Comparison of ENCODE assay signal across 1 cellular context in the genomic region with DNA sequence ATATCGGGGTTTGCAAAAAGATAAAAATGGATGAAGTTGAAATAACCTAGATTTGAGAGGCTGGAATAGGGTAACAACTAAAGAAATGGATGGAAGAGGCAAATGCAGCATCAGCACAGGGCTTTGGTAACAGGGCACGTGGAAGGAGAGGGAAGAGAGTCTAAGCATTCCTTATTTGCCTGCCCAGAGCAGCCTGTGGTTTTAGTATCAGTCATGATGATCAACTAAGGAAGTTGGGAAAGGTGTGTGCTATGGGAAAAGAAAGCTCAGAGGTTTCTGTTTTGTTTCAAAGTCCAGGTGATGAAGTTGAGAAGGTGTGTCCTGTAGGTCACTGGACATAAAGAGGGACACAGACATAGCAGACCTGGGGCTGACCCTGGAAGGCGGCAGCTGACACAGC.
TF ChIP-seq lines count a peak whose summit lies in the region.

No MANE protein-coding gene starts in this region.

TF ChIP-seq in SK-N-SH treated with all-trans-retinoic acid at 6 μM for 48 hours, 23 proteins besides CTCF, POLR2A, EP300 and RAD21 (continued from another document):
- TF ChIP-seq, protein P1, sequence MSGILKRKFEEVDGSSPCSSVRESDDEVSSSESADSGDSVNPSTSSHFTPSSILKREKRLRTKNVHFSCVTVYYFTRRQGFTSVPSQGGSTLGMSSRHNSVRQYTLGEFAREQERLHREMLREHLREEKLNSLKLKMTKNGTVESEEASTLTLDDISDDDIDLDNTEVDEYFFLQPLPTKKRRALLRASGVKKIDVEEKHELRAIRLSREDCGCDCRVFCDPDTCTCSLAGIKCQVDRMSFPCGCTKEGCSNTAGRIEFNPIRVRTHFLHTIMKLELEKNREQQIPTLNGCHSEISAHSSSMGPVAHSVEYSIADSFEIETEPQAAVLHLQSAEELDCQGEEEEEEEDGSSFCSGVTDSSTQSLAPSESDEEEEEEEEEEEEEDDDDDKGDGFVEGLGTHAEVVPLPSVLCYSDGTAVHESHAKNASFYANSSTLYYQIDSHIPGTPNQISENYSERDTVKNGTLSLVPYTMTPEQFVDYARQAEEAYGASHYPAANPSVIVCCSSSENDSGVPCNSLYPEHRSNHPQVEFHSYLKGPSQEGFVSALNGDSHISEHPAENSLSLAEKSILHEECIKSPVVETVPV (CRISPR knock-in tag; IDR thresholded peaks at IDR 0.05) = no peak
- TF ChIP-seq, protein P2, sequence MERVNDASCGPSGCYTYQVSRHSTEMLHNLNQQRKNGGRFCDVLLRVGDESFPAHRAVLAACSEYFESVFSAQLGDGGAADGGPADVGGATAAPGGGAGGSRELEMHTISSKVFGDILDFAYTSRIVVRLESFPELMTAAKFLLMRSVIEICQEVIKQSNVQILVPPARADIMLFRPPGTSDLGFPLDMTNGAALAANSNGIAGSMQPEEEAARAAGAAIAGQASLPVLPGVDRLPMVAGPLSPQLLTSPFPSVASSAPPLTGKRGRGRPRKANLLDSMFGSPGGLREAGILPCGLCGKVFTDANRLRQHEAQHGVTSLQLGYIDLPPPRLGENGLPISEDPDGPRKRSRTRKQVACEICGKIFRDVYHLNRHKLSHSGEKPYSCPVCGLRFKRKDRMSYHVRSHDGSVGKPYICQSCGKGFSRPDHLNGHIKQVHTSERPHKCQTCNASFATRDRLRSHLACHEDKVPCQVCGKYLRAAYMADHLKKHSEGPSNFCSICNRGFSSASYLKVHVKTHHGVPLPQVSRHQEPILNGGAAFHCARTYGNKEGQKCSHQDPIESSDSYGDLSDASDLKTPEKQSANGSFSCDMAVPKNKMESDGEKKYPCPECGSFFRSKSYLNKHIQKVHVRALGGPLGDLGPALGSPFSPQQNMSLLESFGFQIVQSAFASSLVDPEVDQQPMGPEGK (CRISPR knock-in tag; IDR thresholded peaks at IDR 0.05; ENCODE audit: borderline replicate concordance) = no peak
- TF ChIP-seq, protein P3, sequence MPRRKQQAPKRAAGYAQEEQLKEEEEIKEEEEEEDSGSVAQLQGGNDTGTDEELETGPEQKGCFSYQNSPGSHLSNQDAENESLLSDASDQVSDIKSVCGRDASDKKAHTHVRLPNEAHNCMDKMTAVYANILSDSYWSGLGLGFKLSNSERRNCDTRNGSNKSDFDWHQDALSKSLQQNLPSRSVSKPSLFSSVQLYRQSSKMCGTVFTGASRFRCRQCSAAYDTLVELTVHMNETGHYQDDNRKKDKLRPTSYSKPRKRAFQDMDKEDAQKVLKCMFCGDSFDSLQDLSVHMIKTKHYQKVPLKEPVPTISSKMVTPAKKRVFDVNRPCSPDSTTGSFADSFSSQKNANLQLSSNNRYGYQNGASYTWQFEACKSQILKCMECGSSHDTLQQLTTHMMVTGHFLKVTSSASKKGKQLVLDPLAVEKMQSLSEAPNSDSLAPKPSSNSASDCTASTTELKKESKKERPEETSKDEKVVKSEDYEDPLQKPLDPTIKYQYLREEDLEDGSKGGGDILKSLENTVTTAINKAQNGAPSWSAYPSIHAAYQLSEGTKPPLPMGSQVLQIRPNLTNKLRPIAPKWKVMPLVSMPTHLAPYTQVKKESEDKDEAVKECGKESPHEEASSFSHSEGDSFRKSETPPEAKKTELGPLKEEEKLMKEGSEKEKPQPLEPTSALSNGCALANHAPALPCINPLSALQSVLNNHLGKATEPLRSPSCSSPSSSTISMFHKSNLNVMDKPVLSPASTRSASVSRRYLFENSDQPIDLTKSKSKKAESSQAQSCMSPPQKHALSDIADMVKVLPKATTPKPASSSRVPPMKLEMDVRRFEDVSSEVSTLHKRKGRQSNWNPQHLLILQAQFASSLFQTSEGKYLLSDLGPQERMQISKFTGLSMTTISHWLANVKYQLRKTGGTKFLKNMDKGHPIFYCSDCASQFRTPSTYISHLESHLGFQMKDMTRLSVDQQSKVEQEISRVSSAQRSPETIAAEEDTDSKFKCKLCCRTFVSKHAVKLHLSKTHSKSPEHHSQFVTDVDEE (CRISPR knock-in tag; IDR thresholded peaks at IDR 0.05) = no peak
- no peak for TF ChIP-seq OSR1 (CRISPR knock-in tag; IDR thresholded peaks at IDR 0.05)
- TF ChIP-seq SNAI2 (CRISPR knock-in tag; IDR thresholded peaks at IDR 0.05) = no peak
- TF ChIP-seq RARB (CRISPR knock-in tag; IDR thresholded peaks at IDR 0.05) = no peak
- no peak for TF ChIP-seq CSDC2 (CRISPR knock-in tag; IDR thresholded peaks at IDR 0.05)
- TF ChIP-seq TCF4 (CRISPR knock-in tag; IDR thresholded peaks at IDR 0.05; ENCODE audit: borderline replicate concordance) = no peak
